8 cellular contexts compared by ENCODE assay signal in genomic region chr10:87095241-87095945, GRCh38. TPM values are rescaled to one million over a fixed set of nuclear protein-coding genes. Genes with fewer than 3 reads are reported as not detected.
A peak's percentile ranks its signal among the peaks of the same experiment; 100 is the strongest.
DNase-seq lines count a peak whose midpoint lies in the region; ATAC-seq and TF ChIP-seq lines count a peak whose summit lies in the region.

No MANE protein-coding gene starts in this region.

- intact Hi-C loops in CD14-positive monocyte (cut with micrococcal nuclease): loop anchor here in 1 of 2 donors (10.0 kb wide), 1 partner anchor 121 kb away; no protein-coding TSS in a partner anchor

- H3K27me3 ChIP-seq in stomach smooth muscle (ENCODE audit: control insufficient read depth in 1 of 2, insufficient read depth in 2 of 2, low read length in 2 of 2): no peaks in the 10 kb centered on the region

- H3K27ac ChIP-seq in stomach smooth muscle (ENCODE audit: low read length): peak overlapping the region; percentile 77

- H3K36me3 ChIP-seq in stomach smooth muscle (ENCODE audit: control insufficient read depth in 2 of 2, insufficient read depth in 2 of 2, low read length in 2 of 2): peaks cover 0 to 3% of the 10 kb centered on the region in 2 donors

- DNase-seq in CD14-positive monocyte (ENCODE audit: low spot score) (peak; percentile 89), GM19240 (ENCODE audit: insufficient read length, low spot score) (peak; percentile 34), RKO (ENCODE audit: low spot score) (peak; percentile 85), fibroblast of the aortic adventitia (ENCODE audit: low read depth) (peak; percentile 81), neural crest cell (ENCODE audit: low read depth, low spot score) (peak; percentile 61)
- DNase-seq in activated T-helper 9 cell treated with anti-CD3 and anti-CD28 coated beads, Interleukin-2, amount 50 U/mL, for 16 hours (ENCODE audit: low read depth): peak; percentile 69

- H3K27me3 Mint-ChIP-seq in CD14-positive monocyte (ENCODE audit: low read depth in 3 of 3): no peaks in the 10 kb centered on the region
- H3K27me3 Mint-ChIP-seq in neural crest cell (ENCODE audit: low read depth): no peaks in the 10 kb centered on the region

- H3K9me3 ChIP-seq in stomach smooth muscle (ENCODE audit: control insufficient read depth in 2 of 2, low read length in 2 of 2): no peaks in the 10 kb centered on the region

- peak overlapping the region; percentile 64 to 73 for H3K9ac ChIP-seq in stomach smooth muscle (ENCODE audit: low read length in 2 of 2)

- peak overlapping the region; percentile 82 to 88 for H3K4me3 Mint-ChIP-seq in CD14-positive monocyte
- peak overlapping the region; percentile 91 for H3K4me3 Mint-ChIP-seq in neural crest cell

- H3K27ac Mint-ChIP-seq in CD14-positive monocyte: peak overlapping the region; percentile 82 to 92 (median 91)
- H3K27ac Mint-ChIP-seq in neural crest cell (ENCODE audit: unreplicated experiment): peak overlapping the region; percentile 84

- peaks cover 9% of the 10 kb centered on the region for H3K4me1 ChIP-seq in stomach smooth muscle (ENCODE audit: control insufficient read depth, insufficient read depth, low read length)

- H3K4me1 Mint-ChIP-seq in CD14-positive monocyte: peaks cover 39% of the 10 kb centered on the region
- H3K4me1 Mint-ChIP-seq in neural crest cell: peaks cover 39% of the 10 kb centered on the region

- peaks cover 15 to 29% of the 10 kb centered on the region in 2 donors for H3K36me3 Mint-ChIP-seq in CD14-positive monocyte
- peaks cover 9% of the 10 kb centered on the region for H3K36me3 Mint-ChIP-seq in neural crest cell (ENCODE audit: low read depth)

- peak overlapping the region; percentile 87 for H3K4me3 ChIP-seq in fibroblast of the aortic adventitia (ENCODE audit: low read depth, low read length)
- peak overlapping the region; percentile 69 to 89 for H3K4me3 ChIP-seq in stomach smooth muscle (ENCODE audit: low read length in 2 of 2)

- peak; percentile 61 for ATAC-seq in HG03439 (IDR thresholded peaks at IDR 0.05; ENCODE audit: unreplicated experiment)

- no peaks in the 10 kb centered on the region for H3K9me3 Mint-ChIP-seq in CD14-positive monocyte
- no peaks in the 10 kb centered on the region for H3K9me3 Mint-ChIP-seq in neural crest cell

- no peak for TF ChIP-seq CTCF in CD14-positive monocyte (IDR thresholded peaks at IDR 0.05)
- no peak for TF ChIP-seq CTCF in fibroblast of the aortic adventitia (IDR thresholded peaks at IDR 0.05; ENCODE audit: insufficient read depth, low read length)
- TF ChIP-seq CTCF in neural crest cell (conservative IDR thresholded peaks at IDR 0.05): no peak

RNA-seq across cellular contexts. Expression of gene SHLD2, which starts 0.4 kb away (rescaled TPM):
- 10 to 100 TPM; 16.2 to 16.3 TPM for polyA plus RNA-seq in CD14-positive monocyte
- total RNA-seq in fibroblast of the aortic adventitia (ENCODE audit: low replicate concordance) (19.8 and 45.7 TPM in 2 replicates), neural crest cell (26.9 and 28.3 TPM in 2 replicates)

RNA-seq across cellular contexts. Expression of gene GLUD1, which starts 0.8 kb away (rescaled TPM):
- polyA plus RNA-seq in CD14-positive monocyte: 100 to 1,000 TPM; 163 to 175 TPM
- total RNA-seq in fibroblast of the aortic adventitia (ENCODE audit: low replicate concordance) (137 and 346 TPM in 2 replicates), neural crest cell (101 and 105 TPM in 2 replicates)

Comparison
In these comparisons a context has a peak if more than half of its experiments do, and no peak if none do; other contexts are left out.
1. Peak in every context shown above with its lines: DNase-seq, ATAC-seq, H3K4me3 ChIP-seq and H3K27ac ChIP-seq.
2. DNase-seq: peak in every context shown above with its lines; median percentile 89 in CD14-positive monocyte; 85 in RKO; 81 in fibroblast of the aortic adventitia; 69 in activated T-helper 9 cell treated with anti-CD3 and anti-CD28 coated beads, Interleukin-2, amount 50 U/mL, for 16 hours; 61 in neural crest cell; 34 in GM19240.